Comparison of ENCODE assay signal across 8 cellular contexts in genomic region chr7:37201003-37201875, GRCh38.
DNase-seq lines count a peak whose midpoint lies in the region; ATAC-seq, FAIRE-seq and TF ChIP-seq lines count a peak whose summit lies in the region.

No MANE protein-coding gene starts in this region.

- TF ChIP-seq EP300 in K562 (IDR thresholded peaks at IDR 0.05; ENCODE audit: low read length), result no peak

- no peaks in the 10 kb centered on the region for H3K4me1 ChIP-seq in K562 (replicated peaks in 1 of 2; ENCODE audit: control insufficient read depth in 2 of 2, insufficient read depth in 2 of 2, low read length in 2 of 2)

- no peak overlapping the region for H3K4me3 ChIP-seq in K562

- H3K4me2 ChIP-seq in K562 (ENCODE audit: insufficient read depth, low read length), result no peak overlapping the region

- peak in 8 of 10 experiments; percentile 8 to 48 (median 20) for DNase-seq in CD4-positive, alpha-beta T cell
- DNase-seq in NCI-H1417 treated with DMSO at 0.1 percent for 48 hours (lab: John Stamatoyannopoulos, UW) (peak; percentile 47), T-helper 17 cell (peak in 1 of 3 donors; percentile 19), K562 (ENCODE audit: extremely low read depth in 1 of 4, low spot score in 3 of 4) (peak; percentile 68 to 73 (median 70)), hypothalamus (lab: John Stamatoyannopoulos, UW) (peak in 46 of 51 donors; percentile 9 to 90 (median 64)), sciatic nerve (ENCODE audit: low spot score) (peak; percentile 91)

- CTCF ChIA-PET in CD4-positive, alpha-beta T cell (lab: Charles Lee), result interaction anchor here (0.6 to 2.2 kb wide), 6 partner anchors 8 to 882 kb away, joined by 3 to 10 read pairs (median 5); no protein-coding TSS in a partner anchor
- CTCF ChIA-PET in K562 (lab: Yijun Ruan, JAX; ENCODE audit: low intra/inter-chr PET ratio), result interaction anchor here (0.7 to 1.3 kb wide), 5 partner anchors 34 to 728 kb away, joined by 3 read pairs; no protein-coding TSS in a partner anchor

- peak; percentile 53 for TF ChIP-seq CTCF in CD4-positive, alpha-beta T cell (IDR thresholded peaks at IDR 0.05)
- peak; percentile 79 to 82 (median 82) for TF ChIP-seq CTCF in K562 (IDR thresholded peaks at IDR 0.05 in 2 of 3, conservative IDR thresholded peaks at IDR 0.05 in 1 of 3; ENCODE audit: insufficient read depth in 2 of 3, low read depth in 1 of 3, low read length in 3 of 3)

- H2AFZ ChIP-seq in K562 (ENCODE audit: low read depth, low read length), result no peak overlapping the region

- FAIRE-seq in K562 (lab: Jason Lieb, UNC), result peak; percentile 93

- H3K79me2 ChIP-seq in K562 (ENCODE audit: control insufficient read depth, insufficient read depth, low read length), result no peaks in the 10 kb centered on the region

- ATAC-seq in CD4-positive, alpha-beta T cell (ENCODE audit: poor library complexity), result no peak
- ATAC-seq in GM21526 (IDR thresholded peaks at IDR 0.05; ENCODE audit: low FRiP score, unreplicated experiment) (peak; percentile 53), T-helper 17 cell (peak; percentile 41), K562 (peak; percentile 92), sciatic nerve (peak; percentile 90), HG02884 (IDR thresholded peaks at IDR 0.05; ENCODE audit: unreplicated experiment) (no peak)

- H3K27ac ChIP-seq in CD4-positive, alpha-beta T cell (ENCODE audit: low read depth, low read length), result no peak overlapping the region
- H3K27ac ChIP-seq in K562 (ENCODE audit: extremely low read depth, low read depth, low read length), result no peak overlapping the region

- peaks cover 70% of the 10 kb centered on the region for H3K36me3 Mint-ChIP-seq in CD4-positive, alpha-beta T cell (ENCODE audit: low read depth)
- peaks cover 2% of the 10 kb centered on the region for H3K36me3 Mint-ChIP-seq in T-helper 17 cell (ENCODE audit: low read depth)

- TF ChIP-seq RAD21 in K562 (CRISPR knock-in tag; conservative IDR thresholded peaks at IDR 0.05 in 1 of 2, IDR thresholded peaks at IDR 0.05 in 1 of 2), result peak; percentile 76 to 77

- no peaks in the 10 kb centered on the region for H3K27me3 Mint-ChIP-seq in CD4-positive, alpha-beta T cell
- no peaks in the 10 kb centered on the region for H3K27me3 Mint-ChIP-seq in T-helper 17 cell

- H3K9me3 Mint-ChIP-seq in CD4-positive, alpha-beta T cell, result no peaks in the 10 kb centered on the region

- no peak overlapping the region for H3K9ac ChIP-seq in K562 (ENCODE audit: insufficient read depth in 1 of 2, low read depth in 2 of 2, low read length in 2 of 2)

- no peak for TF ChIP-seq POLR2A in K562 (conservative IDR thresholded peaks at IDR 0.05)

- no peak overlapping the region for H3K4me3 Mint-ChIP-seq in CD4-positive, alpha-beta T cell
- H3K4me3 Mint-ChIP-seq in T-helper 17 cell, result no peak overlapping the region

- H3K27me3 ChIP-seq in CD4-positive, alpha-beta T cell (ENCODE audit: control insufficient read depth, insufficient read depth, low read length), result no peaks in the 10 kb centered on the region
- H3K27me3 ChIP-seq in K562 (ENCODE audit: control insufficient read depth in 2 of 2, insufficient read depth in 2 of 2, low read length in 2 of 2), result no peaks in the 10 kb centered on the region

- no peaks in the 10 kb centered on the region for H3K9me1 ChIP-seq in K562 (ENCODE audit: control insufficient read depth, insufficient read depth, low read length)

- POLR2A ChIA-PET in CD4-positive, alpha-beta T cell (lab: Charles Lee), result no interaction called here
- POLR2A ChIA-PET in K562 (lab: Yijun Ruan, JAX), result interaction anchor here (0.6 to 0.8 kb wide), 2 partner anchors 15 to 782 kb away, joined by 3 read pairs; no protein-coding TSS in a partner anchor

- peaks cover 8% of the 10 kb centered on the region for H3K4me1 Mint-ChIP-seq in CD4-positive, alpha-beta T cell (ENCODE audit: low read depth)
- H3K4me1 Mint-ChIP-seq in T-helper 17 cell, result peaks cover 5% of the 10 kb centered on the region

- intact Hi-C loops in CD4-positive, alpha-beta T cell (cut with DNase I, micrococcal nuclease), result loop anchor here in 1 of 2 experiments (5.0 kb wide), 1 partner anchor 714 kb away; no protein-coding TSS in a partner anchor
- intact Hi-C loops in K562 (cut with micrococcal nuclease), result no loop called here
- intact Hi-C loops in sciatic nerve (cut with DNase I), result no loop called here

- no TSS peak for BruUV-seq in K562 (replicated peaks; lab: Mats Ljungman, UMichigan)

- no peaks in the 10 kb centered on the region for H3K9me3 ChIP-seq in CD4-positive, alpha-beta T cell (ENCODE audit: control insufficient read depth, low read length)
- no peaks in the 10 kb centered on the region for H3K9me3 ChIP-seq in T-helper 17 cell (ENCODE audit: control insufficient read depth, low read length, poor library complexity, severe bottlenecking)
- no peaks in the 10 kb centered on the region for H3K9me3 ChIP-seq in K562 (replicated peaks; ENCODE audit: control insufficient read depth, insufficient read depth, low read depth, low read length)

- H3K27ac Mint-ChIP-seq in CD4-positive, alpha-beta T cell, result peak overlapping the region; percentile 3
- no peak overlapping the region for H3K27ac Mint-ChIP-seq in T-helper 17 cell

- WGBS in K562 (ENCODE audit: insufficient coverage, low coverage, missing lambda C conversion rate), result under 1% methylated on average over 6 of the region's 6 CpGs

- no peaks in the 10 kb centered on the region for H3K36me3 ChIP-seq in K562 (ENCODE audit: control insufficient read depth, insufficient read depth, low read length)

- in situ Hi-C loops in K562 (cut with MboI), result loop anchor here (10.0 kb wide), 1 partner anchor 726 kb away; no protein-coding TSS in a partner anchor

- H4K20me1 ChIP-seq in K562 (replicated peaks; ENCODE audit: control insufficient read depth, insufficient read depth, low read length), result no peaks in the 10 kb centered on the region

TF ChIP-seq in K562, 482 proteins besides CTCF, POLR2A, EP300 and RAD21:
- peak; percentile 21; the same call in 1 of the 2 replicates for TF ChIP-seq STAG1 (CRISPR knock-in tag; IDR thresholded peaks at IDR 0.05; ENCODE audit: borderline replicate concordance)
- TF ChIP-seq PKNOX1 (IDR thresholded peaks at IDR 0.05), result no peak
- peak; percentile 72 for TF ChIP-seq DEAF1 (CRISPR knock-in tag; IDR thresholded peaks at IDR 0.05)
- TF ChIP-seq ZFP30 (CRISPR knock-in tag; IDR thresholded peaks at IDR 0.05; ENCODE audit: borderline replicate concordance), result no peak
- peak; percentile 94 for TF ChIP-seq NFIC (IDR thresholded peaks at IDR 0.05)
- TF ChIP-seq TFAP4 (CRISPR knock-in tag; IDR thresholded peaks at IDR 0.05; ENCODE audit: borderline replicate concordance), result peak; percentile 68
- no peak for TF ChIP-seq ZNF212 (CRISPR knock-in tag; IDR thresholded peaks at IDR 0.05)
- no peak for TF ChIP-seq ELK1 (CRISPR knock-in tag; IDR thresholded peaks at IDR 0.05)
- peak; percentile 71 for TF ChIP-seq SMC3 (conservative IDR thresholded peaks at IDR 0.05; ENCODE audit: insufficient read depth, low read depth, low read length)
- no peak for TF ChIP-seq PCBP2 (IDR thresholded peaks at IDR 0.05; ENCODE audit: low read depth, low read length, poor library complexity, severe bottlenecking)

Comparison
In these comparisons a context has a peak if more than half of its experiments do, and no peak if none do; other contexts are left out.
1. ATAC-seq: peak in GM21526 (single experiment), T-helper 17 cell (single experiment), K562 (single experiment) and sciatic nerve (single experiment); none in CD4-positive, alpha-beta T cell (single experiment) and HG02884 (single experiment).